3 cellular contexts compared by ENCODE assay signal in genomic region chr19:17341386-17341785, GRCh38.
TF ChIP-seq lines count a peak whose summit lies in the region.

No MANE protein-coding gene starts in this region.

TF ChIP-seq in HEK293, 187 proteins besides CTCF, POLR2A, EP300 and RAD21:
- TF ChIP-seq PRDM10 (tag by site-specific recombination; IDR thresholded peaks at IDR 0.05): no peak
- TF ChIP-seq ZNF776 (tag by site-specific recombination; IDR thresholded peaks at IDR 0.05; ENCODE audit: borderline replicate concordance): no peak
- no peak for TF ChIP-seq ZNF530 (tag by site-specific recombination; IDR thresholded peaks at IDR 0.05; ENCODE audit: low read depth)
- TF ChIP-seq ZNF548 (tag by site-specific recombination; IDR thresholded peaks at IDR 0.05): no peak
- no peak for TF ChIP-seq ZNF555 (tag by site-specific recombination; conservative IDR thresholded peaks at IDR 0.05)
- TF ChIP-seq PRDM4 (tag by site-specific recombination; IDR thresholded peaks at IDR 0.05): peak; percentile 75

TF ChIP-seq in H1, 55 proteins besides CTCF, POLR2A, EP300 and RAD21:
- no peak for TF ChIP-seq MAX (IDR thresholded peaks at IDR 0.05)
- TF ChIP-seq NANOG (IDR thresholded peaks at IDR 0.05; ENCODE audit: insufficient read depth, low read depth, low read length, poor library complexity, severe bottlenecking): no peak
- TF ChIP-seq BACH1 (IDR thresholded peaks at IDR 0.05; ENCODE audit: low read length): no peak
- TF ChIP-seq HDAC2 (IDR thresholded peaks at IDR 0.05; ENCODE audit: borderline replicate concordance in 1 of 2, low read depth in 2 of 2, low read length in 2 of 2): no peak
- TF ChIP-seq ATF3 (IDR thresholded peaks at IDR 0.05; ENCODE audit: insufficient read depth, low read depth, low read length): no peak
- no peak for TF ChIP-seq HDAC6 (IDR thresholded peaks at IDR 0.05; ENCODE audit: low read depth, low read length)
- no peak for TF ChIP-seq TAF1 (IDR thresholded peaks at IDR 0.05; ENCODE audit: low read depth, low read length)
- no peak for TF ChIP-seq SIN3A (conservative IDR thresholded peaks at IDR 0.05 in 1 of 2, IDR thresholded peaks at IDR 0.05 in 1 of 2; ENCODE audit: low read depth in 1 of 2, low read length in 2 of 2)
- no peak for TF ChIP-seq KDM1A (IDR thresholded peaks at IDR 0.05; ENCODE audit: borderline replicate concordance, low read length)
- TF ChIP-seq TBP (IDR thresholded peaks at IDR 0.05; ENCODE audit: low read depth, low read length): no peak

TF ChIP-seq in SK-N-SH treated with all-trans-retinoic acid at 6 μM for 48 hours, 23 proteins besides CTCF, POLR2A, EP300 and RAD21:
- TF ChIP-seq ARNTL (CRISPR knock-in tag; IDR thresholded peaks at IDR 0.05; ENCODE audit: borderline replicate concordance, low read depth): no peak
- TF ChIP-seq ZNF565 (CRISPR knock-in tag; conservative IDR thresholded peaks at IDR 0.05; ENCODE audit: low read depth): no peak
- no peak for TF ChIP-seq POU6F1 (CRISPR knock-in tag; IDR thresholded peaks at IDR 0.05; ENCODE audit: borderline replicate concordance, low read depth)
- no peak for TF ChIP-seq RARB (CRISPR knock-in tag; IDR thresholded peaks at IDR 0.05)
- no peak for TF ChIP-seq ZFP3 (CRISPR knock-in tag; IDR thresholded peaks at IDR 0.05)
- TF ChIP-seq TOX (CRISPR knock-in tag; IDR thresholded peaks at IDR 0.05; ENCODE audit: borderline replicate concordance): no peak
